ENCODE assay signal across 15 cellular contexts in genomic region chr3:197613187-197613586, GRCh38. TPM values are rescaled to one million over a fixed set of nuclear protein-coding genes. Genes with fewer than 3 reads are reported as not detected.
DNase-seq lines count a peak whose midpoint lies in the region; ATAC-seq and TF ChIP-seq lines count a peak whose summit lies in the region.
"Had no signal": no experiment of that assay in that cellular context is flagged by ENCODE, and none has a peak within 500 bp of the region (broad histone marks: within the 10 kb centered on the region; RNA-seq: fewer than 3 reads in every experiment).

No MANE protein-coding gene starts in this region.

- CTCF ChIA-PET in activated CD4-positive, alpha-beta T cell treated with anti-CD3 and anti-CD28 coated beads, Interleukin-2, amount 10 ng/mL, durations not matched to agents 7 days and 5 days (lab: Charles Lee) = interaction anchor here (1.6 to 6.2 kb wide), 2 partner anchors 9 to 14 kb away, joined by 7 to 33 read pairs; no protein-coding TSS in a partner anchor

- H3K4me1 Mint-ChIP-seq in activated CD4-positive, alpha-beta T cell treated with anti-CD3 and anti-CD28 coated beads, Interleukin-2, amount 10 ng/mL, durations not matched to agents 7 days and 5 days = peaks cover 21% of the 10 kb centered on the region
- H3K4me1 Mint-ChIP-seq in neural crest cell = no peaks in the 10 kb centered on the region
- H3K4me1 Mint-ChIP-seq in stimulated activated naive B cell treated with anti-CD40 and anti-IgM and Interleukin-4, amounts not matched to agents 10 μg/mL and 1 μg/mL and 100 μg/mL, for 72 hours = no peaks in the 10 kb centered on the region
- H3K4me1 Mint-ChIP-seq: brain had no signal

- TF ChIP-seq CTCF in neural crest cell (conservative IDR thresholded peaks at IDR 0.05) = no peak

- H3K36me3 ChIP-seq in SJSA1 = peaks cover 60% of the 10 kb centered on the region

- POLR2A ChIA-PET in activated CD4-positive, alpha-beta T cell treated with anti-CD3 and anti-CD28 coated beads, Interleukin-2, amount 10 ng/mL, durations not matched to agents 7 days and 5 days (lab: Charles Lee) = interaction anchor here (0.7 kb wide), 1 partner anchor 18 kb away, joined by 3 read pairs; no protein-coding TSS in a partner anchor

- peaks cover 27% of the 10 kb centered on the region for H3K9me3 Mint-ChIP-seq in activated CD4-positive, alpha-beta T cell treated with anti-CD3 and anti-CD28 coated beads, Interleukin-2, amount 10 ng/mL, durations not matched to agents 7 days and 5 days
- peaks cover 7 to 17% of the 10 kb centered on the region in 2 donors for H3K9me3 Mint-ChIP-seq in activated naive CD4-positive, alpha-beta T cell treated with anti-CD3 and anti-CD28 coated beads, Interleukin-2, amount 50 U/mL, for 72 hours
- peaks cover 20% of the 10 kb centered on the region for H3K9me3 Mint-ChIP-seq in neural crest cell
- peaks cover 0 to 7% of the 10 kb centered on the region in 2 donors for H3K9me3 Mint-ChIP-seq in stimulated activated naive B cell treated with anti-CD40 and anti-IgM and Interleukin-4, amounts not matched to agents 10 μg/mL and 1 μg/mL and 100 μg/mL, for 72 hours

- peak in 1 of 2 experiments; percentile 31 for DNase-seq in SJSA1 (ENCODE audit: low read depth in 1 of 2, low spot score in 2 of 2)
- DNase-seq in activated CD4-positive, alpha-beta T cell treated with anti-CD3 and anti-CD28 coated beads, Interleukin-2, amount 10 ng/mL, durations not matched to agents 7 days and 5 days = peak; percentile 46
- no peak for DNase-seq in activated naive CD4-positive, alpha-beta T cell treated with anti-CD3 and anti-CD28 coated beads, Interleukin-2, amount 50 U/mL, for 72 hours (ENCODE audit: low spot score in 2 of 2)
- DNase-seq in neural crest cell (ENCODE audit: low read depth, low spot score) = no peak
- DNase-seq in substantia nigra (lab: John Stamatoyannopoulos, UW) = no peak
- DNase-seq in stimulated activated naive B cell treated with anti-CD40 and anti-IgM and Interleukin-4, amounts not matched to agents 10 μg/mL and 1 μg/mL and 100 μg/mL, for 72 hours = no peak
- DNase-seq: C1 segment of cervical spinal cord, left ventricle myocardium inferior, NCI-H187 treated with DMSO at 0.1 percent for 48 hours, NCI-H526 treated with DMSO at 0.1 percent for 48 hours, T1000 had no signal

- peak; percentile 97 for ATAC-seq in activated naive CD4-positive, alpha-beta T cell treated with anti-CD3 and anti-CD28 coated beads, Interleukin-2, amount 50 U/mL, for 72 hours
- no peak for ATAC-seq in stimulated activated naive B cell treated with anti-CD40 and anti-IgM and Interleukin-4, amounts not matched to agents 10 μg/mL and 1 μg/mL and 100 μg/mL, for 72 hours (replicated peaks)
- no peak for ATAC-seq in HG03571 (IDR thresholded peaks at IDR 0.05; ENCODE audit: unreplicated experiment)
- no peak for ATAC-seq in GM21447 (IDR thresholded peaks at IDR 0.05; ENCODE audit: unreplicated experiment)

- H3K4me3 Mint-ChIP-seq in activated CD4-positive, alpha-beta T cell treated with anti-CD3 and anti-CD28 coated beads, Interleukin-2, amount 10 ng/mL, durations not matched to agents 7 days and 5 days = no peak overlapping the region
- H3K4me3 Mint-ChIP-seq in neural crest cell = no peak overlapping the region
- H3K4me3 Mint-ChIP-seq in stimulated activated naive B cell treated with anti-CD40 and anti-IgM and Interleukin-4, amounts not matched to agents 10 μg/mL and 1 μg/mL and 100 μg/mL, for 72 hours = no peak overlapping the region
- H3K4me3 Mint-ChIP-seq: brain had no signal

- peaks cover 67% of the 10 kb centered on the region for H3K36me3 Mint-ChIP-seq in activated CD4-positive, alpha-beta T cell treated with anti-CD3 and anti-CD28 coated beads, Interleukin-2, amount 10 ng/mL, durations not matched to agents 7 days and 5 days (ENCODE audit: low read depth)
- H3K36me3 Mint-ChIP-seq in activated naive CD4-positive, alpha-beta T cell treated with anti-CD3 and anti-CD28 coated beads, Interleukin-2, amount 50 U/mL, for 72 hours = peaks cover 46 to 66% of the 10 kb centered on the region in 2 donors
- H3K36me3 Mint-ChIP-seq in neural crest cell (ENCODE audit: low read depth) = peaks cover 63% of the 10 kb centered on the region
- peaks cover 59 to 72% of the 10 kb centered on the region in 2 donors for H3K36me3 Mint-ChIP-seq in stimulated activated naive B cell treated with anti-CD40 and anti-IgM and Interleukin-4, amounts not matched to agents 10 μg/mL and 1 μg/mL and 100 μg/mL, for 72 hours

- H3K9me3 ChIP-seq in SJSA1 (replicated peaks) = no peaks in the 10 kb centered on the region

- H3K4me3 ChIP-seq in SJSA1 = no peak overlapping the region
- H3K4me3 ChIP-seq: left ventricle myocardium inferior had no signal

- H3K4me1 ChIP-seq in SJSA1 (replicated peaks) = no peaks in the 10 kb centered on the region
- H3K4me1 ChIP-seq: left ventricle myocardium inferior had no signal

- peak overlapping the region; percentile 9; the same call in 1 of the 2 replicates for H3K27ac ChIP-seq in SJSA1
- no peak overlapping the region for H3K27ac ChIP-seq in substantia nigra (ENCODE audit: low read depth, low read length, poor library complexity, severe bottlenecking)
- H3K27ac ChIP-seq: left ventricle myocardium inferior had no signal

- H3K27me3 Mint-ChIP-seq in activated CD4-positive, alpha-beta T cell treated with anti-CD3 and anti-CD28 coated beads, Interleukin-2, amount 10 ng/mL, durations not matched to agents 7 days and 5 days = no peaks in the 10 kb centered on the region
- H3K27me3 Mint-ChIP-seq in neural crest cell (ENCODE audit: low read depth) = no peaks in the 10 kb centered on the region
- H3K27me3 Mint-ChIP-seq in stimulated activated naive B cell treated with anti-CD40 and anti-IgM and Interleukin-4, amounts not matched to agents 10 μg/mL and 1 μg/mL and 100 μg/mL, for 72 hours = no peaks in the 10 kb centered on the region
- H3K27me3 Mint-ChIP-seq: brain had no signal

- H3K27ac Mint-ChIP-seq in activated CD4-positive, alpha-beta T cell treated with anti-CD3 and anti-CD28 coated beads, Interleukin-2, amount 10 ng/mL, durations not matched to agents 7 days and 5 days = peak overlapping the region; percentile 83
- H3K27ac Mint-ChIP-seq in activated naive CD4-positive, alpha-beta T cell treated with anti-CD3 and anti-CD28 coated beads, Interleukin-2, amount 50 U/mL, for 72 hours = peak overlapping the region; percentile 40 to 61
- peak overlapping the region; percentile 57 for H3K27ac Mint-ChIP-seq in neural crest cell (ENCODE audit: unreplicated experiment)
- no peak overlapping the region for H3K27ac Mint-ChIP-seq in stimulated activated naive B cell treated with anti-CD40 and anti-IgM and Interleukin-4, amounts not matched to agents 10 μg/mL and 1 μg/mL and 100 μg/mL, for 72 hours
- H3K27ac Mint-ChIP-seq: brain had no signal

- H3K27me3 ChIP-seq in SJSA1 (replicated peaks) = no peaks in the 10 kb centered on the region

RNA-seq across cellular contexts. Expression of gene BDH1, which starts 57.4 kb away (rescaled TPM):
- total RNA-seq in SJSA1 (2014; rRNA removed; shearing (Covaris generic)) = 7.9 and 20.0 TPM in 2 replicates
- total RNA-seq in activated CD4-positive, alpha-beta T cell treated with anti-CD3 and anti-CD28 coated beads, Interleukin-2, amount 10 ng/mL, durations not matched to agents 7 days and 5 days = 10 to 100 TPM; 53.6 to 58.7 TPM
- 100 to 1,000 TPM in 1 of 2 donors, 10 to 100 TPM in 1; 57.3 to 131 TPM for total RNA-seq in activated naive CD4-positive, alpha-beta T cell treated with anti-CD3 and anti-CD28 coated beads, Interleukin-2, amount 50 U/mL, for 72 hours
- total RNA-seq in neural crest cell = 28.7 and 32.2 TPM in 2 replicates
- total RNA-seq: G401 had no signal

Comparison
In these comparisons a context has a peak if more than half of its experiments do, and no peak if none do; other contexts are left out.
1. ATAC-seq: peak in activated naive CD4-positive, alpha-beta T cell treated with anti-CD3 and anti-CD28 coated beads, Interleukin-2, amount 50 U/mL, for 72 hours (2 of 2); none in stimulated activated naive B cell treated with anti-CD40 and anti-IgM and Interleukin-4, amounts not matched to agents 10 μg/mL and 1 μg/mL and 100 μg/mL, for 72 hours (0 of 2), HG03571 (single experiment) and GM21447 (single experiment).